9 cellular contexts compared by ENCODE assay signal in genomic region chr21:40041446-40041845, GRCh38.
"Had no signal": no experiment of that assay in that cellular context is flagged by ENCODE, and none has a peak within 500 bp of the region (broad histone marks: within the 10 kb centered on the region; RNA-seq: fewer than 3 reads in every experiment).

No MANE protein-coding gene starts in this region.

- H3K27ac Mint-ChIP-seq: GM23338, H9, HFFc6 had no signal

- DNase-seq: GM23248, GOT3, H7, H9, HCEC 1CT, HFFc6 had no signal

- H3K36me3 ChIP-seq: HAP-1 had no signal

- H3K9me3 ChIP-seq: HAP-1 had no signal

- H3K4me3 Mint-ChIP-seq: GM23338, H9, HFFc6 had no signal

- H3K27ac ChIP-seq: GM23248 had no signal

- H3K4me1 ChIP-seq: HAP-1 had no signal

- H3K9ac ChIP-seq: GM23248 had no signal

- H2AFZ ChIP-seq: GM23248, GM23338 had no signal

- ATAC-seq: GM23338, HCT116 had no signal

- H3K4me2 ChIP-seq: GM23338 had no signal

- H3K9me3 Mint-ChIP-seq: H9 had no signal

- H3K4me3 ChIP-seq: GM23248, GM23338, HAP-1 had no signal

- H3K4me1 Mint-ChIP-seq: GM23338 had no signal
